14 cellular contexts compared by ENCODE assay signal in the genomic region with DNA sequence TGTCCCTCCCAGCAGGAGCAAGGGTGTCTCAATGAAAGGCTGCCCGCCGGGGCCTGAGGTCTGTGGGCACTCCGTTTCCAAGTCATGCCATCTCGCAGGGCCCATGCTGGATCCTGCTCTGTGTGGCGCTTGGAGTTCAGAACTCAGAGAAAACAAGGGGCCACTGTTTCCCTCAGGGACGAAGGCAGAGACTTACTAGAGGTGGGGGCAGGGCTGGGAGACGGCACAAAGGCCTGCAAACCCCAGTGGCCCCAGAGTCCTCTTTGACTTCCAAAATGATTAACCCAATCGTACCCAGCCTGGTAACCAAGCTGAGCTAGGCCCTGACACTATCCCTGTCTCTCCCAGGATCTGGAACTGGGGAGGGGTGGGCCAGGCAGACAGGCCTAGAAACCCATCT.
A peak's percentile ranks its signal among the peaks of the same experiment; 100 is the strongest.
DNase-seq lines count a peak whose midpoint lies in the region; ATAC-seq and TF ChIP-seq lines count a peak whose summit lies in the region.
"Had no signal": no experiment of that assay in that cellular context is flagged by ENCODE, and none has a peak within 500 bp of the region (broad histone marks: within the 10 kb centered on the region; RNA-seq: fewer than 3 reads in every experiment).

No MANE protein-coding gene starts in this region.

- H3K27ac ChIP-seq in C4-2B: peak overlapping the region; percentile 22; the same call in 1 of the 2 replicates
- H3K27ac ChIP-seq: lower lobe of right lung had no signal

- H3K27ac Mint-ChIP-seq in brain: peak overlapping the region; percentile 45 to 94 (median 85)
- H3K27ac Mint-ChIP-seq: activated CD8-positive, alpha-beta T cell treated with anti-CD3 and anti-CD28 coated beads for 36 hours had no signal

- DNase-seq in inferior parietal cortex (ENCODE audit: extremely low spot score): peak; percentile 79
- peak; percentile 61 for DNase-seq in retina
- no peak for DNase-seq in activated T-cell treated with anti-CD3 and anti-CD28 coated beads, Interleukin-2, amount 50 U/mL, for 4 hours
- DNase-seq in stimulated activated CD4-positive, alpha-beta T cell treated with anti-CD3 and anti-CD28 coated beads, Interleukin-4, amount 100 ng/mL, for 24 hours: no peak
- DNase-seq: ACHN; activated CD8-positive, alpha-beta T cell treated with anti-CD3 and anti-CD28 coated beads for 36 hours; aorta; lower lobe of right lung; NCI-H1436; NCI-H2227 treated with DMSO at 0.1 percent for 48 hours had no signal

- H3K27me3 Mint-ChIP-seq in brain: peaks cover 4% of the 10 kb centered on the region
- H3K27me3 Mint-ChIP-seq in activated T-cell treated with anti-CD3 and anti-CD28 coated beads, Interleukin-2, amount 50 U/mL, for 4 hours (ENCODE audit: low read depth): no peaks in the 10 kb centered on the region
- H3K27me3 Mint-ChIP-seq: activated CD8-positive, alpha-beta T cell treated with anti-CD3 and anti-CD28 coated beads for 36 hours had no signal

- no peaks in the 10 kb centered on the region for H3K36me3 Mint-ChIP-seq in brain
- peaks cover 6% of the 10 kb centered on the region for H3K36me3 Mint-ChIP-seq in activated T-cell treated with anti-CD3 and anti-CD28 coated beads, Interleukin-2, amount 50 U/mL, for 4 hours (ENCODE audit: insufficient read depth)

- ATAC-seq in GM21423 (IDR thresholded peaks at IDR 0.05; ENCODE audit: unreplicated experiment) (no peak), GM18511 (IDR thresholded peaks at IDR 0.05; ENCODE audit: unreplicated experiment) (no peak)
- no peak for ATAC-seq in activated T-cell treated with anti-CD3 and anti-CD28 coated beads, Interleukin-2, amount 50 U/mL, for 4 hours
- ATAC-seq: activated CD8-positive, alpha-beta T cell treated with anti-CD3 and anti-CD28 coated beads for 36 hours; lower lobe of right lung had no signal

- peaks cover 64% of the 10 kb centered on the region for H3K4me1 Mint-ChIP-seq in brain
- H3K4me1 Mint-ChIP-seq in activated T-cell treated with anti-CD3 and anti-CD28 coated beads, Interleukin-2, amount 50 U/mL, for 4 hours (ENCODE audit: low read depth): peaks cover 7% of the 10 kb centered on the region

- no peak overlapping the region for H3K4me3 Mint-ChIP-seq in brain
- H3K4me3 Mint-ChIP-seq in activated T-cell treated with anti-CD3 and anti-CD28 coated beads, Interleukin-2, amount 50 U/mL, for 4 hours: no peak overlapping the region
- H3K4me3 Mint-ChIP-seq: activated CD8-positive, alpha-beta T cell treated with anti-CD3 and anti-CD28 coated beads for 36 hours had no signal

- TF ChIP-seq CTCF in C4-2B (conservative IDR thresholded peaks at IDR 0.05) (no peak), brain (conservative IDR thresholded peaks at IDR 0.05) (no peak)

- no peaks in the 10 kb centered on the region for H3K9me3 Mint-ChIP-seq in brain
- H3K9me3 Mint-ChIP-seq in activated T-cell treated with anti-CD3 and anti-CD28 coated beads, Interleukin-2, amount 50 U/mL, for 4 hours: no peaks in the 10 kb centered on the region
- H3K9me3 Mint-ChIP-seq: activated CD8-positive, alpha-beta T cell treated with anti-CD3 and anti-CD28 coated beads for 36 hours had no signal

Comparison
In these comparisons a context has a peak if more than half of its experiments do, and no peak if none do; other contexts are left out.
1. DNase-seq: peak in inferior parietal cortex (single experiment) and retina (single experiment); none in activated T-cell treated with anti-CD3 and anti-CD28 coated beads, Interleukin-2, amount 50 U/mL, for 4 hours (single experiment) and stimulated activated CD4-positive, alpha-beta T cell treated with anti-CD3 and anti-CD28 coated beads, Interleukin-4, amount 100 ng/mL, for 24 hours (single experiment).